30 cellular contexts compared by ENCODE assay signal in the genomic region with DNA sequence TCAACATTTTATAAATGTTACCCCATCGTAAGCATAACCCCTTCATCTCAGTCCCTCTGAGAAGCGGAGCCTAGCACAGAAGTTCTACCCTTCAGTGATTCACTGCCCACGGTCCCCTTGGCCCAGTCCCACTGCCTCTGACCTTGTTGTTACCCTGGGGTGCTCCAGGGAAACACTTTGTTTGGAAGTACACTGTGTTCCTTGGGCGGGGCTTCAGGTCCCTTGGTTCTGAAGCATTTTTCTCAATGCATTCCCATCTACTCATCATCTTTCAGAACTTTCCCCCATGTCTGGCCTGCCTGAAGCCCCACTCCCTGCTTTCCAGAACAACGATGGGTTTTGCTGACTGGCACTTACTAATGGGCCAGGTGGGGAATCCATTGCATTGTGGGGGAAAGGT.
"Had no signal": no experiment of that assay in that cellular context is flagged by ENCODE, and none has a peak within 500 bp of the region (broad histone marks: within the 10 kb centered on the region; RNA-seq: fewer than 3 reads in every experiment).

No MANE protein-coding gene starts in this region.

- H3K27ac ChIP-seq: adrenal gland, ascending aorta, WERI-Rb-1 had no signal

- H3K9me3 Mint-ChIP-seq: activated B cell treated with CpG ODN at 0.5 μM for 24 hours; activated CD8-positive, alpha-beta T cell treated with anti-CD3 and anti-CD28 coated beads for 36 hours; activated naive CD8-positive, alpha-beta T cell treated with anti-CD3 and anti-CD28 coated beads, Interleukin-2, amount 50 U/mL, for 24 hours; activated T-cell treated with anti-CD3 and anti-CD28 coated beads, Interleukin-2, amount 50 U/mL, for 4 hours had no signal

- H3K36me3 ChIP-seq: adrenal gland, ascending aorta, WERI-Rb-1 had no signal

- DNase-seq: activated B cell treated with CpG ODN at 0.5 μM for 24 hours; activated CD4-positive, alpha-beta T cell treated with anti-CD3 and anti-CD28 coated beads for 48 hours; activated CD4-positive, alpha-beta T cell treated with anti-CD3 and anti-CD28 coated beads, Interleukin-2, amount 50 U/mL, for 1 hour; activated CD4-positive, alpha-beta T cell treated with anti-CD3 and anti-CD28 coated beads, Interleukin-2, amount 50 U/mL, for 48 hours; activated CD8-positive, alpha-beta memory T cell treated with anti-CD3 and anti-CD28 coated beads for 24 hours; activated CD8-positive, alpha-beta T cell treated with anti-CD3 and anti-CD28 coated beads for 36 hours; activated effector memory CD4-positive, alpha-beta T cell treated with Interleukin-2 at 50 U/mL for 16 hours; activated gamma-delta T cell treated with Interleukin-2 at 50 U/mL for 16 hours; activated naive CD4-positive, alpha-beta T cell treated with anti-CD3 and anti-CD28 coated beads, Interleukin-2, amount 50 U/mL, for 16 hours; activated naive CD4-positive, alpha-beta T cell treated with Interleukin-2 at 50 U/mL for 16 hours; activated naive CD8-positive, alpha-beta T cell treated with anti-CD3 and anti-CD28 coated beads for 36 hours; activated naive CD8-positive, alpha-beta T cell treated with anti-CD3 and anti-CD28 coated beads, Interleukin-2, amount 50 U/mL, for 24 hours; activated T-cell treated with anti-CD3 and anti-CD28 coated beads, Interleukin-2, amount 50 U/mL, for 4 hours; adrenal gland; cortex of kidney; dermis blood vessel endothelial cell; effector CD4-positive, alpha-beta T cell; effector memory CD8-positive, alpha-beta T cell; erythroblast; foreskin fibroblast; head of caudate nucleus; T-helper 1 cell; T-helper 17 cell; T1000; WERI-Rb-1 had no signal

- H3K4me3 ChIP-seq: adrenal gland, ascending aorta had no signal

- H3K9me3 ChIP-seq: adrenal gland, ascending aorta had no signal

- H3K4me1 ChIP-seq: adrenal gland, ascending aorta had no signal

- H3K4me3 Mint-ChIP-seq: activated B cell treated with CpG ODN at 0.5 μM for 24 hours; activated CD8-positive, alpha-beta T cell treated with anti-CD3 and anti-CD28 coated beads for 36 hours; activated naive CD8-positive, alpha-beta T cell treated with anti-CD3 and anti-CD28 coated beads for 36 hours; activated naive CD8-positive, alpha-beta T cell treated with anti-CD3 and anti-CD28 coated beads, Interleukin-2, amount 50 U/mL, for 24 hours; activated T-cell treated with anti-CD3 and anti-CD28 coated beads, Interleukin-2, amount 50 U/mL, for 4 hours; activated T-helper 17 cell treated with anti-CD3 and anti-CD28 coated beads, Interleukin-2, amount 50 U/mL, for 72 hours; brain; central memory CD8-positive, alpha-beta T cell; effector memory CD8-positive, alpha-beta T cell; T-helper 17 cell; T-helper 2 cell treated with Interferon-gamma antibody and Interleukin-4, amounts not matched to agents 5 μg/mL and 100 μg/mL, for 36 hours had no signal

- H3K4me1 Mint-ChIP-seq: activated B cell treated with CpG ODN at 0.5 μM for 24 hours; activated naive CD8-positive, alpha-beta T cell treated with anti-CD3 and anti-CD28 coated beads for 36 hours; activated naive CD8-positive, alpha-beta T cell treated with anti-CD3 and anti-CD28 coated beads, Interleukin-2, amount 50 U/mL, for 24 hours; activated T-helper 17 cell treated with anti-CD3 and anti-CD28 coated beads, Interleukin-2, amount 50 U/mL, for 72 hours; brain; central memory CD8-positive, alpha-beta T cell; T-helper 17 cell had no signal

- H3K36me3 Mint-ChIP-seq: activated naive CD8-positive, alpha-beta T cell treated with anti-CD3 and anti-CD28 coated beads for 36 hours; brain had no signal

- H3K27ac Mint-ChIP-seq: activated B cell treated with CpG ODN at 0.5 μM for 24 hours; activated CD8-positive, alpha-beta T cell treated with anti-CD3 and anti-CD28 coated beads for 36 hours; activated naive CD8-positive, alpha-beta T cell treated with anti-CD3 and anti-CD28 coated beads for 36 hours; activated naive CD8-positive, alpha-beta T cell treated with anti-CD3 and anti-CD28 coated beads, Interleukin-2, amount 50 U/mL, for 24 hours; activated T-helper 17 cell treated with anti-CD3 and anti-CD28 coated beads, Interleukin-2, amount 50 U/mL, for 72 hours; brain; effector memory CD8-positive, alpha-beta T cell; T-helper 17 cell; T-helper 2 cell treated with Interferon-gamma antibody and Interleukin-4, amounts not matched to agents 5 μg/mL and 100 μg/mL, for 36 hours had no signal

- H3K27me3 Mint-ChIP-seq: activated B cell treated with CpG ODN at 0.5 μM for 24 hours; activated CD8-positive, alpha-beta T cell treated with anti-CD3 and anti-CD28 coated beads for 36 hours; activated naive CD8-positive, alpha-beta T cell treated with anti-CD3 and anti-CD28 coated beads, Interleukin-2, amount 50 U/mL, for 24 hours; activated T-helper 17 cell treated with anti-CD3 and anti-CD28 coated beads, Interleukin-2, amount 50 U/mL, for 72 hours; central memory CD8-positive, alpha-beta T cell; effector memory CD8-positive, alpha-beta T cell; T-helper 17 cell had no signal

- H3K27me3 ChIP-seq: adrenal gland, ascending aorta had no signal
